1 cellular context compared by ENCODE assay signal in the genomic region with DNA sequence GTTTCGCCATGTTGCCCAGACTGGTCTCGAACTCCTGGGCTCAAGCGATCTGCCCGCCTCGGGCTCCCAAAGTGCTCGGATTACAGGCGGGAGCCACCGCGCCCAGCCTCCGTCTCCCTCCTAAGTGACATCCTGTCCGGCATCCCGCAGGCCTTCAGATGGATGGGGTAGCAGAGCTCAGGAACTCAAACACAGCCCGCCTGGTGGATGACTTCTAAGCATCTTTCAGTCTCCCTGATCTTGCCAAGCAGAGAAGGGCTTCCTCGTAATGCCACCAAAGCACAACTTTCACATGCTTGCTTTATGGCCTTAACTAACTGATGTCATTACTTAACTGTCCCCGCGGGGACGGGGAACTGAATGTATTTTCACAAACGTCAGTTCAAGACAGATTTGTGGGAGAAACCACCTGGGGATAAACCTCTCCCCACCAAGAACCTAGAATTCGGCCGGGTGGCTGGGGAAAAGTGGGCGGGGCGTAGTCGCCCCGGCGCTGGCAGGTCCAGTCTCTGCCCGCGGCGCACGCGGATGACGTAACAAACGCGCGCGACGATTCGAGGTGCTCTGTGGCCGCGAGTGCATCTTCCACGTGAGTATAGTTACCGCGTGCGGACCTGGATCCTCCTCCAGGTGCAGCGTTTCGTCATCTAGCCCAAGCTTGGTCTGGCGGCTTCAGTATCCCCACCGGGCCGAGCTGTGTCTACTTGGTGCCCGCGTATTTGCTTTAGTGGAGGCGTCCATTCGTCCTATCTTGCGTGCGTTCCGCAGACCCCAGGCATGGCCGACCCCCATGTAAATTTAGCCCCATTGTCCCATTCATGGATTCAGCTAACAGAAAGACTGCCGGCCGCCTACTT.
TF ChIP-seq lines count a peak whose summit lies in the region.

A gene with protein sequence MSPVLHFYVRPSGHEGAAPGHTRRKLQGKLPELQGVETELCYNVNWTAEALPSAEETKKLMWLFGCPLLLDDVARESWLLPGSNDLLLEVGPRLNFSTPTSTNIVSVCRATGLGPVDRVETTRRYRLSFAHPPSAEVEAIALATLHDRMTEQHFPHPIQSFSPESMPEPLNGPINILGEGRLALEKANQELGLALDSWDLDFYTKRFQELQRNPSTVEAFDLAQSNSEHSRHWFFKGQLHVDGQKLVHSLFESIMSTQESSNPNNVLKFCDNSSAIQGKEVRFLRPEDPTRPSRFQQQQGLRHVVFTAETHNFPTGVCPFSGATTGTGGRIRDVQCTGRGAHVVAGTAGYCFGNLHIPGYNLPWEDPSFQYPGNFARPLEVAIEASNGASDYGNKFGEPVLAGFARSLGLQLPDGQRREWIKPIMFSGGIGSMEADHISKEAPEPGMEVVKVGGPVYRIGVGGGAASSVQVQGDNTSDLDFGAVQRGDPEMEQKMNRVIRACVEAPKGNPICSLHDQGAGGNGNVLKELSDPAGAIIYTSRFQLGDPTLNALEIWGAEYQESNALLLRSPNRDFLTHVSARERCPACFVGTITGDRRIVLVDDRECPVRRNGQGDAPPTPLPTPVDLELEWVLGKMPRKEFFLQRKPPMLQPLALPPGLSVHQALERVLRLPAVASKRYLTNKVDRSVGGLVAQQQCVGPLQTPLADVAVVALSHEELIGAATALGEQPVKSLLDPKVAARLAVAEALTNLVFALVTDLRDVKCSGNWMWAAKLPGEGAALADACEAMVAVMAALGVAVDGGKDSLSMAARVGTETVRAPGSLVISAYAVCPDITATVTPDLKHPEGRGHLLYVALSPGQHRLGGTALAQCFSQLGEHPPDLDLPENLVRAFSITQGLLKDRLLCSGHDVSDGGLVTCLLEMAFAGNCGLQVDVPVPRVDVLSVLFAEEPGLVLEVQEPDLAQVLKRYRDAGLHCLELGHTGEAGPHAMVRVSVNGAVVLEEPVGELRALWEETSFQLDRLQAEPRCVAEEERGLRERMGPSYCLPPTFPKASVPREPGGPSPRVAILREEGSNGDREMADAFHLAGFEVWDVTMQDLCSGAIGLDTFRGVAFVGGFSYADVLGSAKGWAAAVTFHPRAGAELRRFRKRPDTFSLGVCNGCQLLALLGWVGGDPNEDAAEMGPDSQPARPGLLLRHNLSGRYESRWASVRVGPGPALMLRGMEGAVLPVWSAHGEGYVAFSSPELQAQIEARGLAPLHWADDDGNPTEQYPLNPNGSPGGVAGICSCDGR (N-terminal part only) (plus strand): TSS at position 539 of the 857 bp plus-strand sequence. CDS start 4,649 bp downstream, outside the sequence.

TF ChIP-seq in HepG2, 621 proteins besides CTCF, POLR2A, EP300 and RAD21 (continued from another document and continues in another):
- TF ChIP-seq, protein P1, sequence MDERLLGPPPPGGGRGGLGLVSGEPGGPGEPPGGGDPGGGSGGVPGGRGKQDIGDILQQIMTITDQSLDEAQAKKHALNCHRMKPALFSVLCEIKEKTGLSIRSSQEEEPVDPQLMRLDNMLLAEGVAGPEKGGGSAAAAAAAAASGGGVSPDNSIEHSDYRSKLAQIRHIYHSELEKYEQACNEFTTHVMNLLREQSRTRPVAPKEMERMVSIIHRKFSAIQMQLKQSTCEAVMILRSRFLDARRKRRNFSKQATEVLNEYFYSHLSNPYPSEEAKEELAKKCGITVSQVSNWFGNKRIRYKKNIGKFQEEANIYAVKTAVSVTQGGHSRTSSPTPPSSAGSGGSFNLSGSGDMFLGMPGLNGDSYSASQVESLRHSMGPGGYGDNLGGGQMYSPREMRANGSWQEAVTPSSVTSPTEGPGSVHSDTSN (CRISPR knock-in tag; IDR thresholded peaks at IDR 0.05) = 0 out of 2 replicates have a peak, but pooled peaks have one; percentile 8
- TF ChIP-seq PHB2 (IDR thresholded peaks at IDR 0.05; ENCODE audit: partially characterized antibody) = no peak
- TF ChIP-seq ZSCAN29 (CRISPR knock-in tag; conservative IDR thresholded peaks at IDR 0.05) = no peak
- peak; percentile 48; the same call in 1 of the 2 replicates for TF ChIP-seq ZNF629 (CRISPR knock-in tag; conservative IDR thresholded peaks at IDR 0.05)
- TF ChIP-seq ZNF451 (CRISPR knock-in tag; IDR thresholded peaks at IDR 0.05) = no peak; the same call in 1 of the 2 replicates
- no peak for TF ChIP-seq HMG20B (CRISPR knock-in tag; conservative IDR thresholded peaks at IDR 0.05)
- no peak for TF ChIP-seq ZNF264 (CRISPR knock-in tag; IDR thresholded peaks at IDR 0.05)
- TF ChIP-seq ZNF446 (CRISPR knock-in tag; IDR thresholded peaks at IDR 0.05) = 0 out of 2 replicates have a peak, but pooled peaks have one; percentile 59
- peak; percentile 74; the same call in 1 of the 2 replicates for TF ChIP-seq KDM5B (CRISPR knock-in tag; IDR thresholded peaks at IDR 0.05; ENCODE audit: borderline replicate concordance)
- no peak for TF ChIP-seq RBM22 (optimal IDR thresholded peaks at IDR 0.05; ENCODE audit: low read length)
- TF ChIP-seq KDM3A (CRISPR knock-in tag; IDR thresholded peaks at IDR 0.05; ENCODE audit: low read depth) = no peak
- TF ChIP-seq HMG20A (CRISPR knock-in tag; IDR thresholded peaks at IDR 0.05; ENCODE audit: borderline replicate concordance) = no peak
- peak; percentile 51; the same call in 1 of the 2 replicates for TF ChIP-seq ZNF235 (CRISPR knock-in tag; IDR thresholded peaks at IDR 0.05; ENCODE audit: borderline replicate concordance)
- no peak for TF ChIP-seq BORCS8-MEF2B (CRISPR knock-in tag; IDR thresholded peaks at IDR 0.05)
- no peak; the same call in 1 of the 2 replicates for TF ChIP-seq RXRA (CRISPR knock-in tag; IDR thresholded peaks at IDR 0.05)
- TF ChIP-seq FOSL1 (CRISPR knock-in tag; IDR thresholded peaks at IDR 0.05; ENCODE audit: borderline replicate concordance) = no peak
- TF ChIP-seq, protein P2, sequence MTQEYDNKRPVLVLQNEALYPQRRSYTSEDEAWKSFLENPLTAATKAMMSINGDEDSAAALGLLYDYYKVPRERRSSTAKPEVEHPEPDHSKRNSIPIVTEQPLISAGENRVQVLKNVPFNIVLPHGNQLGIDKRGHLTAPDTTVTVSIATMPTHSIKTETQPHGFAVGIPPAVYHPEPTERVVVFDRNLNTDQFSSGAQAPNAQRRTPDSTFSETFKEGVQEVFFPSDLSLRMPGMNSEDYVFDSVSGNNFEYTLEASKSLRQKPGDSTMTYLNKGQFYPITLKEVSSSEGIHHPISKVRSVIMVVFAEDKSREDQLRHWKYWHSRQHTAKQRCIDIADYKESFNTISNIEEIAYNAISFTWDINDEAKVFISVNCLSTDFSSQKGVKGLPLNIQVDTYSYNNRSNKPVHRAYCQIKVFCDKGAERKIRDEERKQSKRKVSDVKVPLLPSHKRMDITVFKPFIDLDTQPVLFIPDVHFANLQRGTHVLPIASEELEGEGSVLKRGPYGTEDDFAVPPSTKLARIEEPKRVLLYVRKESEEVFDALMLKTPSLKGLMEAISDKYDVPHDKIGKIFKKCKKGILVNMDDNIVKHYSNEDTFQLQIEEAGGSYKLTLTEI (CRISPR knock-in tag; conservative IDR thresholded peaks at IDR 0.05) = no peak
- no peak; the same call in 1 of the 2 replicates for TF ChIP-seq JUND (CRISPR knock-in tag; IDR thresholded peaks at IDR 0.05)
- TF ChIP-seq ZNF253 (CRISPR knock-in tag; IDR thresholded peaks at IDR 0.05; ENCODE audit: borderline replicate concordance) = no peak
- TF ChIP-seq, protein P3, sequence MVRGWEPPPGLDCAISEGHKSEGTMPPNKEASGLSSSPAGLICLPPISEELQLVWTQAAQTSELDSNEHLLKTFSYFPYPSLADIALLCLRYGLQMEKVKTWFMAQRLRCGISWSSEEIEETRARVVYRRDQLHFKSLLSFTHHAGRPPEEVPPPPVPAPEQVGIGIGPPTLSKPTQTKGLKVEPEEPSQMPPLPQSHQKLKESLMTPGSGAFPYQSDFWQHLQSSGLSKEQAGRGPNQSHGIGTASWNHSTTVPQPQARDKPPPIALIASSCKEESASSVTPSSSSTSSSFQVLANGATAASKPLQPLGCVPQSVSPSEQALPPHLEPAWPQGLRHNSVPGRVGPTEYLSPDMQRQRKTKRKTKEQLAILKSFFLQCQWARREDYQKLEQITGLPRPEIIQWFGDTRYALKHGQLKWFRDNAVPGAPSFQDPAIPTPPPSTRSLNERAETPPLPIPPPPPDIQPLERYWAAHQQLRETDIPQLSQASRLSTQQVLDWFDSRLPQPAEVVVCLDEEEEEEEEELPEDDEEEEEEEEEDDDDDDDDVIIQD (CRISPR knock-in tag; IDR thresholded peaks at IDR 0.05; ENCODE audit: low read depth) = no peak
- TF ChIP-seq ZNF7 (CRISPR knock-in tag; IDR thresholded peaks at IDR 0.05) = no peak
- no peak; the same call in 1 of the 2 replicates for TF ChIP-seq JDP2 (CRISPR knock-in tag; IDR thresholded peaks at IDR 0.05; ENCODE audit: borderline replicate concordance)
- peak; percentile 21; the same call in 1 of the 2 replicates for TF ChIP-seq ZNF232 (CRISPR knock-in tag; IDR thresholded peaks at IDR 0.05; ENCODE audit: borderline replicate concordance)
- TF ChIP-seq SCMH1 (CRISPR knock-in tag; IDR thresholded peaks at IDR 0.05; ENCODE audit: borderline replicate concordance) = no peak
- TF ChIP-seq ZKSCAN5 (CRISPR knock-in tag; IDR thresholded peaks at IDR 0.05) = no peak
- no peak for TF ChIP-seq KDM4B (CRISPR knock-in tag; IDR thresholded peaks at IDR 0.05)
- TF ChIP-seq HNF4G (IDR thresholded peaks at IDR 0.05; ENCODE audit: borderline replicate concordance, low read depth, low read length) = peak; percentile 20; the same call in 1 of the 2 replicates
- TF ChIP-seq HNF4G (CRISPR knock-in tag; IDR thresholded peaks at IDR 0.05; ENCODE audit: borderline replicate concordance, low read depth) = no peak
- TF ChIP-seq, protein P4, sequence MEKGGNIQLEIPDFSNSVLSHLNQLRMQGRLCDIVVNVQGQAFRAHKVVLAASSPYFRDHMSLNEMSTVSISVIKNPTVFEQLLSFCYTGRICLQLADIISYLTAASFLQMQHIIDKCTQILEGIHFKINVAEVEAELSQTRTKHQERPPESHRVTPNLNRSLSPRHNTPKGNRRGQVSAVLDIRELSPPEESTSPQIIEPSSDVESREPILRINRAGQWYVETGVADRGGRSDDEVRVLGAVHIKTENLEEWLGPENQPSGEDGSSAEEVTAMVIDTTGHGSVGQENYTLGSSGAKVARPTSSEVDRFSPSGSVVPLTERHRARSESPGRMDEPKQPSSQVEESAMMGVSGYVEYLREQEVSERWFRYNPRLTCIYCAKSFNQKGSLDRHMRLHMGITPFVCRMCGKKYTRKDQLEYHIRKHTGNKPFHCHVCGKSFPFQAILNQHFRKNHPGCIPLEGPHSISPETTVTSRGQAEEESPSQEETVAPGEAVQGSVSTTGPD (CRISPR knock-in tag; IDR thresholded peaks at IDR 0.05) = no peak
- TF ChIP-seq FOSL2 (CRISPR knock-in tag; IDR thresholded peaks at IDR 0.05) = no peak
- 0 out of 2 replicates have a peak, but pooled peaks have one; percentile 28 for TF ChIP-seq ZNF510 (CRISPR knock-in tag; IDR thresholded peaks at IDR 0.05; ENCODE audit: low read depth)
- TF ChIP-seq ZMAT3 (CRISPR knock-in tag; conservative IDR thresholded peaks at IDR 0.05) = no peak
- TF ChIP-seq ZFP41 (CRISPR knock-in tag; IDR thresholded peaks at IDR 0.05; ENCODE audit: borderline replicate concordance) = no peak
- no peak for TF ChIP-seq HNRNPL (IDR thresholded peaks at IDR 0.05; ENCODE audit: low read depth, low read length)
- TF ChIP-seq SNAPC2 (CRISPR knock-in tag; IDR thresholded peaks at IDR 0.05) = 0 out of 2 replicates have a peak, but pooled peaks have one; percentile 65
- TF ChIP-seq, protein P5, sequence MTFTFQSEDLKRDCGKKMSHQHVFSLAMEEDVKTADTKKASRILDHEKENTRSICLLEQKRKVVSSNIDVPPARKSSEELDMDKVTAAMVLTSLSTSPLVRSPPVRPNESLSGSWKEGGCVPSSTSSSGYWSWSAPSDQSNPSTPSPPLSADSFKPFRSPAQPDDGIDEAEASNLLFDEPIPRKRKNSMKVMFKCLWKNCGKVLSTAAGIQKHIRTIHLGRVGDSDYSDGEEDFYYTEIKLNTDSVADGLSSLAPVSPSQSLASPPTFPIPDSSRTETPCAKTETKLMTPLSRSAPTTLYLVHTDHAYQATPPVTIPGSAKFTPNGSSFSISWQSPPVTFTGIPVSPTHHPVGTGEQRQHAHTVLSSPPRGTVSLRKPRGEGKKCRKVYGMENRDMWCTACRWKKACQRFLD (CRISPR knock-in tag; IDR thresholded peaks at IDR 0.05; ENCODE audit: borderline replicate concordance) = no peak
- TF ChIP-seq MED8 (CRISPR knock-in tag; IDR thresholded peaks at IDR 0.05; ENCODE audit: insufficient replicate concordance) = peak; percentile 30
- TF ChIP-seq ZNF230 (CRISPR knock-in tag; IDR thresholded peaks at IDR 0.05) = no peak; the same call in 1 of the 2 replicates
- TF ChIP-seq NR2F6 (IDR thresholded peaks at IDR 0.05) = no peak
- TF ChIP-seq NR2F6 (CRISPR knock-in tag; IDR thresholded peaks at IDR 0.05) = no peak; the same call in 1 of the 2 replicates
- TF ChIP-seq PHF21A (CRISPR knock-in tag; IDR thresholded peaks at IDR 0.05) = peak; percentile 40; the same call in 1 of the 2 replicates
- TF ChIP-seq EHMT2 (IDR thresholded peaks at IDR 0.05; ENCODE audit: borderline replicate concordance, low read depth, low read length) = no peak
- peak; percentile 24; the same call in 1 of the 2 replicates for TF ChIP-seq ZNF777 (CRISPR knock-in tag; IDR thresholded peaks at IDR 0.05)
- no peak for TF ChIP-seq HMGA1 (CRISPR knock-in tag; conservative IDR thresholded peaks at IDR 0.05)
- TF ChIP-seq ZNF670 (CRISPR knock-in tag; IDR thresholded peaks at IDR 0.05; ENCODE audit: borderline replicate concordance) = no peak; the same call in 1 of the 2 replicates
- TF ChIP-seq, protein P6, sequence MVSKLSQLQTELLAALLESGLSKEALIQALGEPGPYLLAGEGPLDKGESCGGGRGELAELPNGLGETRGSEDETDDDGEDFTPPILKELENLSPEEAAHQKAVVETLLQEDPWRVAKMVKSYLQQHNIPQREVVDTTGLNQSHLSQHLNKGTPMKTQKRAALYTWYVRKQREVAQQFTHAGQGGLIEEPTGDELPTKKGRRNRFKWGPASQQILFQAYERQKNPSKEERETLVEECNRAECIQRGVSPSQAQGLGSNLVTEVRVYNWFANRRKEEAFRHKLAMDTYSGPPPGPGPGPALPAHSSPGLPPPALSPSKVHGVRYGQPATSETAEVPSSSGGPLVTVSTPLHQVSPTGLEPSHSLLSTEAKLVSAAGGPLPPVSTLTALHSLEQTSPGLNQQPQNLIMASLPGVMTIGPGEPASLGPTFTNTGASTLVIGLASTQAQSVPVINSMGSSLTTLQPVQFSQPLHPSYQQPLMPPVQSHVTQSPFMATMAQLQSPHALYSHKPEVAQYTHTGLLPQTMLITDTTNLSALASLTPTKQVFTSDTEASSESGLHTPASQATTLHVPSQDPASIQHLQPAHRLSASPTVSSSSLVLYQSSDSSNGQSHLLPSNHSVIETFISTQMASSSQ (IDR thresholded peaks at IDR 0.05; ENCODE audit: low read depth) = no peak
- TF ChIP-seq, protein P6 (CRISPR knock-in tag; IDR thresholded peaks at IDR 0.05; ENCODE audit: borderline replicate concordance) = peak; percentile 40; the same call in 1 of the 2 replicates
- 0 out of 2 replicates have a peak, but pooled peaks have one; percentile 76 for TF ChIP-seq MIER3 (CRISPR knock-in tag; IDR thresholded peaks at IDR 0.05; ENCODE audit: borderline replicate concordance)
